In genomic region chr6:141988954-141989705, GRCh38 we compare ENCODE assay signal across 7 cellular contexts.
DNase-seq lines count a peak whose midpoint lies in the region; ATAC-seq lines count a peak whose summit lies in the region.

No MANE protein-coding gene starts in this region.

- ATAC-seq in GM19397 (IDR thresholded peaks at IDR 0.05; ENCODE audit: unreplicated experiment) = peak; percentile 89
- peak; percentile 94 for ATAC-seq in HG03432 (IDR thresholded peaks at IDR 0.05; ENCODE audit: unreplicated experiment)

- DNase-seq in GM03348 (ENCODE audit: low spot score) = peak; percentile 68
- peak; percentile 22 for DNase-seq in NOMO-1 treated with DMSO at 0.1 percent for 48 hours (lab: John Stamatoyannopoulos, UW; ENCODE audit: unreplicated experiment)
- DNase-seq in amniotic stem cell (lab: John Stamatoyannopoulos, UW) = peak; percentile 85
- DNase-seq in iris pigment epithelial cell (ENCODE audit: low read depth) = peak; percentile 75
- peak; percentile 32 for DNase-seq in superior temporal gyrus (ENCODE audit: extremely low spot score)

Comparison
In these comparisons a context has a peak if more than half of its experiments do, and no peak if none do; other contexts are left out.
1. Peak in every context shown above with its lines: DNase-seq and ATAC-seq.
2. DNase-seq: peak in every context shown above with its lines; median percentile 85 in amniotic stem cell; 75 in iris pigment epithelial cell; 68 in GM03348; 32 in superior temporal gyrus; 22 in NOMO-1 treated with DMSO at 0.1 percent for 48 hours.